Comparison of ENCODE assay signal across 11 cellular contexts in the genomic region with DNA sequence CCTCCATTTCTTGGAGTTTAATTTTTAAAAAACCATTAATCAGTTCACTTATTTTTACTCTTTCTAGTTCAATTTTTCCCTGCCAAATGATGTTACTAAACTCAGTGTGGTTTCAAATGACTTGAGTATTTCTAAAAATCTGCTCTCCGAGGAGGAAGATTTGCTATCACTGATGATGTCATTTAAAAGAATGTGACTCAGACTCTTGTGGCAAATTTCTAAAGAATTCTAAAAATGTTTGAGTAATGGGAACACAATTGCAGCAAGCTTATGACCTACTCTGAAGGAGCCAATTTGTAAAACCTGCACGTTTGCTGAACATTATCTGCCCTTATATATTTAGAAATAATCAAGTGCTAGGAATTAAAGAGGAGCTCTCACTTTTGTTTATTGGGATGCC.
DNase-seq lines count a peak whose midpoint lies in the region; ATAC-seq and TF ChIP-seq lines count a peak whose summit lies in the region.
"Had no signal": no experiment of that assay in that cellular context is flagged by ENCODE, and none has a peak within 500 bp of the region (broad histone marks: within the 10 kb centered on the region; RNA-seq: fewer than 3 reads in every experiment).

No MANE protein-coding gene starts in this region.

- dilution Hi-C loops in IMR-90 (cut with HindIII; ENCODE audit: low sequenced_read_pairs, unreplicated experiment), result no loop called here

- H3K9me1 ChIP-seq in IMR-90 (ENCODE audit: insufficient read depth, low read length), result peaks cover 16% of the 10 kb centered on the region

- no CpG with 5 or more reads among the region's 2 CpGs for WGBS in IMR-90 (ENCODE audit: extremely low coverage in 2 of 2, insufficient read length in 1 of 2), 2 experiments
- WGBS in mesendoderm (ENCODE audit: extremely low coverage, insufficient coverage, low lambda C conversion rate), result no CpG with 5 or more reads among the region's 2 CpGs

- H4K5ac ChIP-seq in IMR-90 (ENCODE audit: low read depth, low read length), result no peak overlapping the region
- no peak overlapping the region for H4K5ac ChIP-seq in mesendoderm (ENCODE audit: low read length)

- H2BK5ac ChIP-seq in IMR-90 (ENCODE audit: low read depth, low read length, poor library complexity, severe bottlenecking), result peak overlapping the region; percentile 78
- no peak overlapping the region for H2BK5ac ChIP-seq in mesendoderm (ENCODE audit: low read length)

- H3K4me1 ChIP-seq in IMR-90 (ENCODE audit: control insufficient read depth, insufficient read depth, low read length), result peaks cover 10% of the 10 kb centered on the region
- H3K4me1 ChIP-seq in mesendoderm (ENCODE audit: control insufficient read depth, low read depth, low read length), result no peaks in the 10 kb centered on the region

- intact Hi-C loops in IMR-90 (cut with micrococcal nuclease), result loop anchor here (5.0 kb wide), 1 partner anchor 278 kb away; a partner anchor contains a TSS

- H2AFZ ChIP-seq in IMR-90 (replicated peaks; ENCODE audit: low read length, poor library complexity), result no peak overlapping the region

- H3K56ac ChIP-seq in IMR-90 (ENCODE audit: extremely low read depth, insufficient read depth, low read length) (no peak overlapping the region), mesendoderm (ENCODE audit: low read length) (no peak overlapping the region)

- H2AK5ac ChIP-seq in IMR-90 (ENCODE audit: low read depth, low read length) (no peak overlapping the region), mesendoderm (ENCODE audit: low read length) (no peak overlapping the region)

- H4K20me1 ChIP-seq in IMR-90 (ENCODE audit: insufficient read depth, low read length), result no peaks in the 10 kb centered on the region

- ATAC-seq in IMR-90 (ENCODE audit: low read depth) (peak; percentile 41), HG03025 (IDR thresholded peaks at IDR 0.05; ENCODE audit: low FRiP score, unreplicated experiment) (no peak)
- ATAC-seq: Panc1 had no signal

- no TSS peak for BruUV-seq in IMR-90 (replicated peaks; lab: Mats Ljungman, UMichigan)

- no peak for TF ChIP-seq RAD21 in IMR-90 (IDR thresholded peaks at IDR 0.05; ENCODE audit: low read length)

- H3K23ac ChIP-seq in IMR-90 (ENCODE audit: low read depth, low read length) (no peak overlapping the region), mesendoderm (ENCODE audit: low read length) (no peak overlapping the region)

- H3K79me1 ChIP-seq in IMR-90 (ENCODE audit: low read depth in 1 of 2, low read length in 2 of 2) (peaks cover 10 to 20% of the 10 kb centered on the region in 2 experiments; a peak in 3 of 4 replicates), mesendoderm (ENCODE audit: low read length) (no peaks in the 10 kb centered on the region)

- H3K4ac ChIP-seq in IMR-90 (ENCODE audit: low read depth, low read length) (no peak overlapping the region), mesendoderm (ENCODE audit: low read depth, low read length) (no peak overlapping the region)

- H3K4me2 ChIP-seq in IMR-90 (ENCODE audit: low read depth, low read length), result no peak overlapping the region
- no peak overlapping the region for H3K4me2 ChIP-seq in mesendoderm (ENCODE audit: low read length)

- no peaks in the 10 kb centered on the region for H3K27me3 ChIP-seq in IMR-90 (ENCODE audit: control insufficient read depth, insufficient read depth, low read length)
- peaks cover 16% of the 10 kb centered on the region for H3K27me3 ChIP-seq in mesendoderm (ENCODE audit: insufficient read depth, low read length, poor library complexity)
- H3K27me3 ChIP-seq: tibial nerve had no signal

- no peak for TF ChIP-seq CTCF in IMR-90 (conservative IDR thresholded peaks at IDR 0.05; ENCODE audit: low read depth, low read length)

- POLR2A ChIA-PET in IMR-90 (lab: Charles Lee; ENCODE audit: unreplicated experiment), result no interaction called here

- no peaks in the 10 kb centered on the region for H3K79me2 ChIP-seq in mesendoderm (ENCODE audit: control insufficient read depth, insufficient read depth, low read length)

- CTCF ChIA-PET in IMR-90 (lab: Yijun Ruan, JAX), result no interaction called here

- H3K18ac ChIP-seq in IMR-90 (ENCODE audit: low read depth, low read length) (no peak overlapping the region), mesendoderm (ENCODE audit: low read length) (no peak overlapping the region)

- H2BK120ac ChIP-seq in IMR-90 (ENCODE audit: low read depth, low read length) (no peak overlapping the region), mesendoderm (ENCODE audit: low read depth, low read length) (no peak overlapping the region)

- H3K14ac ChIP-seq in IMR-90 (replicated peaks; ENCODE audit: low read depth, low read length), result no peak overlapping the region

- H2BK15ac ChIP-seq in IMR-90 (ENCODE audit: low read depth, low read length) (no peak overlapping the region), mesendoderm (replicated peaks; ENCODE audit: low read depth) (no peak overlapping the region)

- no peak overlapping the region for H3K4me3 ChIP-seq in IMR-90 (ENCODE audit: insufficient read depth, low read depth, low read length)
- H3K4me3 ChIP-seq in mesendoderm (ENCODE audit: low read length), result no peak overlapping the region
- H3K4me3 ChIP-seq: tibial nerve had no signal

- H3K9me3 ChIP-seq in IMR-90 (ENCODE audit: control insufficient read depth, insufficient read depth, low read length), result no peaks in the 10 kb centered on the region
- H3K9me3 ChIP-seq: tibial nerve had no signal

- no peak overlapping the region for H2AK9ac ChIP-seq in IMR-90 (replicated peaks; ENCODE audit: low read depth, low read length, poor library complexity)

- TF ChIP-seq POLR2A in IMR-90 (IDR thresholded peaks at IDR 0.05; ENCODE audit: low read depth, low read length), result no peak

- no peaks in the 10 kb centered on the region for H3K36me3 ChIP-seq in IMR-90 (ENCODE audit: control insufficient read depth, insufficient read depth, low read length)
- no peaks in the 10 kb centered on the region for H3K36me3 ChIP-seq in mesendoderm (ENCODE audit: control insufficient read depth, insufficient read depth, low read length)
- H3K36me3 ChIP-seq: tibial nerve had no signal

- H4K8ac ChIP-seq in IMR-90 (ENCODE audit: low read depth in 2 of 2, low read length in 2 of 2), result no peak overlapping the region
- no peak overlapping the region for H4K8ac ChIP-seq in mesendoderm (ENCODE audit: low read depth, low read length)

- peak; percentile 77 for DNase-seq in AG08395 (ENCODE audit: low spot score)
- peak; percentile 96 for DNase-seq in IMR-90
- peak; percentile 95 for DNase-seq in amniotic epithelial cell (ENCODE audit: low read depth)
- DNase-seq in mesendoderm, result peak; percentile 93
- DNase-seq in epidermal melanocyte (ENCODE audit: insufficient read length, low spot score), result no peak
- no peak for DNase-seq in midbrain (lab: John Stamatoyannopoulos, UW)
- DNase-seq in ureter (ENCODE audit: low spot score), result no peak
- DNase-seq: small intestine had no signal

- H2BK20ac ChIP-seq in IMR-90 (ENCODE audit: low read depth, low read length), result no peak overlapping the region

- no peak overlapping the region for H4K91ac ChIP-seq in IMR-90 (ENCODE audit: insufficient read depth, low read depth, low read length)

- in situ Hi-C loops in IMR-90 (cut with MboI; ENCODE audit: low sequenced_read_pairs), result loop anchor here (25.0 kb wide), 1 partner anchor 922 kb away; no protein-coding TSS in a partner anchor

- H3K9ac ChIP-seq in IMR-90 (ENCODE audit: low read depth, low read length), result no peak overlapping the region
- no peak overlapping the region for H3K9ac ChIP-seq in mesendoderm (ENCODE audit: low read length)

- H3K27ac ChIP-seq in IMR-90 (ENCODE audit: insufficient read depth, low read length) (no peak overlapping the region), mesendoderm (ENCODE audit: low read depth, low read length) (no peak overlapping the region)

TF ChIP-seq in IMR-90, 13 proteins besides CTCF, POLR2A, EP300 and RAD21:
- no peak for TF ChIP-seq MXI1 (IDR thresholded peaks at IDR 0.05; ENCODE audit: borderline replicate concordance, low read depth, low read length)
- TF ChIP-seq BHLHE40 (IDR thresholded peaks at IDR 0.05; ENCODE audit: low read depth, low read length), result peak; percentile 82
- peak; percentile 84 for TF ChIP-seq FOS (IDR thresholded peaks at IDR 0.05; ENCODE audit: low read depth, low read length)
- no peak for TF ChIP-seq MAFK (IDR thresholded peaks at IDR 0.05; ENCODE audit: low read depth, low read length)
- no peak for TF ChIP-seq RCOR1 (IDR thresholded peaks at IDR 0.05; ENCODE audit: insufficient replicate concordance, low read length)
- TF ChIP-seq, protein P1, sequence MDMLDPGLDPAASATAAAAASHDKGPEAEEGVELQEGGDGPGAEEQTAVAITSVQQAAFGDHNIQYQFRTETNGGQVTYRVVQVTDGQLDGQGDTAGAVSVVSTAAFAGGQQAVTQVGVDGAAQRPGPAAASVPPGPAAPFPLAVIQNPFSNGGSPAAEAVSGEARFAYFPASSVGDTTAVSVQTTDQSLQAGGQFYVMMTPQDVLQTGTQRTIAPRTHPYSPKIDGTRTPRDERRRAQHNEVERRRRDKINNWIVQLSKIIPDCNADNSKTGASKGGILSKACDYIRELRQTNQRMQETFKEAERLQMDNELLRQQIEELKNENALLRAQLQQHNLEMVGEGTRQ (IDR thresholded peaks at IDR 0.05; ENCODE audit: low read depth, low read length), result no peak
- no peak for TF ChIP-seq MAZ (IDR thresholded peaks at IDR 0.05; ENCODE audit: borderline replicate concordance, low read depth, low read length)
- no peak for TF ChIP-seq SMC3 (IDR thresholded peaks at IDR 0.05; ENCODE audit: low read depth, low read length)
- no peak for TF ChIP-seq RFX5 (IDR thresholded peaks at IDR 0.05; ENCODE audit: low read depth, low read length)
- TF ChIP-seq, protein P2, sequence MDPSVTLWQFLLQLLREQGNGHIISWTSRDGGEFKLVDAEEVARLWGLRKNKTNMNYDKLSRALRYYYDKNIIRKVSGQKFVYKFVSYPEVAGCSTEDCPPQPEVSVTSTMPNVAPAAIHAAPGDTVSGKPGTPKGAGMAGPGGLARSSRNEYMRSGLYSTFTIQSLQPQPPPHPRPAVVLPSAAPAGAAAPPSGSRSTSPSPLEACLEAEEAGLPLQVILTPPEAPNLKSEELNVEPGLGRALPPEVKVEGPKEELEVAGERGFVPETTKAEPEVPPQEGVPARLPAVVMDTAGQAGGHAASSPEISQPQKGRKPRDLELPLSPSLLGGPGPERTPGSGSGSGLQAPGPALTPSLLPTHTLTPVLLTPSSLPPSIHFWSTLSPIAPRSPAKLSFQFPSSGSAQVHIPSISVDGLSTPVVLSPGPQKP (IDR thresholded peaks at IDR 0.05; ENCODE audit: borderline replicate concordance, low read depth, low read length), result no peak
- no peak for TF ChIP-seq CHD1 (IDR thresholded peaks at IDR 0.05; ENCODE audit: low read depth, low read length)
- peak; percentile 68 for TF ChIP-seq CEBPB (IDR thresholded peaks at IDR 0.05; ENCODE audit: low read depth, low read length)
- TF ChIP-seq NFE2L2 (IDR thresholded peaks at IDR 0.05; ENCODE audit: low read depth, low read length), result no peak

Comparison
In these comparisons a context has a peak if more than half of its experiments do, and no peak if none do; other contexts are left out.
1. DNase-seq: peak in AG08395 (single experiment), IMR-90 (single experiment), amniotic epithelial cell (single experiment) and mesendoderm (single experiment); none in epidermal melanocyte (single experiment), midbrain (single experiment) and ureter (single experiment).